8 cellular contexts compared by ENCODE assay signal in genomic region chr22:28801845-28802594, GRCh38. TPM values are rescaled to one million over a fixed set of nuclear protein-coding genes. Genes with fewer than 3 reads are reported as not detected.
DNase-seq lines count a peak whose midpoint lies in the region; ATAC-seq lines count a peak whose summit lies in the region.

No MANE protein-coding gene starts in this region.

- no peak overlapping the region for H3K4ac ChIP-seq in mesenchymal stem cell (ENCODE audit: low read depth in 1 of 2, low read length in 2 of 2)

- peak overlapping the region; percentile 3 for H2BK120ac ChIP-seq in mesenchymal stem cell (ENCODE audit: low read depth, low read length)

- no peak overlapping the region for H3K4me2 ChIP-seq in mesenchymal stem cell (ENCODE audit: low read length, poor library complexity, severe bottlenecking)

- no peak overlapping the region for H2AFZ ChIP-seq in mesenchymal stem cell (ENCODE audit: low read depth, low read length)

- ATAC-seq in GM19023 (IDR thresholded peaks at IDR 0.05; ENCODE audit: unreplicated experiment) (no peak), HG03108 (IDR thresholded peaks at IDR 0.05; ENCODE audit: unreplicated experiment) (no peak)

- H3K9ac ChIP-seq in mesenchymal stem cell (ENCODE audit: low read length) = peak overlapping the region; percentile 96

- peaks cover 45% of the 10 kb centered on the region for H3K4me1 Mint-ChIP-seq in activated naive CD8-positive, alpha-beta T cell (ENCODE audit: low read depth)

- WGBS in mesenchymal stem cell = 76% methylated on average over 14 of the region's 14 CpGs

- H3K27ac Mint-ChIP-seq in activated naive CD8-positive, alpha-beta T cell = peak overlapping the region; percentile 93

- H3K27ac ChIP-seq in mesenchymal stem cell (ENCODE audit: low read length, poor library complexity, severe bottlenecking) = no peak overlapping the region

- H3K9me3 Mint-ChIP-seq in activated naive CD8-positive, alpha-beta T cell (ENCODE audit: low read depth) = no peaks in the 10 kb centered on the region

- H3K23ac ChIP-seq in mesenchymal stem cell (ENCODE audit: low read length in 2 of 2) = no peak overlapping the region

- no peak overlapping the region for H2BK5ac ChIP-seq in mesenchymal stem cell (ENCODE audit: low read depth, low read length, poor library complexity, severe bottlenecking)

- no peaks in the 10 kb centered on the region for H3K9me3 ChIP-seq in mesenchymal stem cell (ENCODE audit: control insufficient read depth, low read length)

- H2AK5ac ChIP-seq in mesenchymal stem cell (ENCODE audit: low read length, severe bottlenecking) = peak overlapping the region; percentile 22

- H3K36me3 ChIP-seq in mesenchymal stem cell (ENCODE audit: control insufficient read depth in 1 of 2, insufficient read depth in 2 of 2, low read depth in 1 of 2, low read length in 2 of 2) = peaks cover 4 to 13% of the 10 kb centered on the region in 2 experiments

- peaks cover 4% of the 10 kb centered on the region for H3K4me1 ChIP-seq in mesenchymal stem cell (ENCODE audit: control insufficient read depth, insufficient read depth, low read depth, low read length)

- H3K79me1 ChIP-seq in mesenchymal stem cell (replicated peaks; ENCODE audit: low read length, poor library complexity, severe bottlenecking) = peaks cover 13% of the 10 kb centered on the region

- H3K27me3 ChIP-seq in mesenchymal stem cell (ENCODE audit: control insufficient read depth in 1 of 2, insufficient read depth in 1 of 2, low read length in 2 of 2) = no peaks in the 10 kb centered on the region

- H3K4me3 ChIP-seq in mesenchymal stem cell (ENCODE audit: insufficient read depth in 1 of 2, low read depth in 1 of 2, low read length in 2 of 2) = peak overlapping the region in 1 of 2 experiments; percentile 84

- H3K18ac ChIP-seq in mesenchymal stem cell (ENCODE audit: low read depth in 1 of 2, low read length in 2 of 2) = peak overlapping the region in 1 of 2 experiments; percentile 33

- no peak overlapping the region for H4K91ac ChIP-seq in mesenchymal stem cell (ENCODE audit: low read length)

- no peak overlapping the region for H4K8ac ChIP-seq in mesenchymal stem cell (ENCODE audit: low read length)

- no peak overlapping the region for H2BK15ac ChIP-seq in mesenchymal stem cell (ENCODE audit: low read depth, poor library complexity, severe bottlenecking)

- no peaks in the 10 kb centered on the region for H3K36me3 Mint-ChIP-seq in activated naive CD8-positive, alpha-beta T cell

- DNase-seq in AML-193 (lab: John Stamatoyannopoulos, UW) (peak; percentile 61 to 69), HT-29 (ENCODE audit: low spot score) (peak; percentile 57), mesenchymal stem cell (no peak), GM19240 (ENCODE audit: insufficient read length, low spot score) (no peak), DMS153 treated with DMSO at 0.1 percent for 48 hours (lab: John Stamatoyannopoulos, UW; ENCODE audit: unreplicated experiment) (no peak)

- no peak overlapping the region for H2BK12ac ChIP-seq in mesenchymal stem cell (ENCODE audit: low read length in 2 of 2)

- H3K4me3 Mint-ChIP-seq in activated naive CD8-positive, alpha-beta T cell = peak overlapping the region; percentile 94

- no peak overlapping the region for H3K14ac ChIP-seq in mesenchymal stem cell (ENCODE audit: low read length in 2 of 2)

- H3K27me3 Mint-ChIP-seq in activated naive CD8-positive, alpha-beta T cell = no peaks in the 10 kb centered on the region

RNA-seq across cellular contexts. Expression of gene XBP1, which starts 1.7 kb away (rescaled TPM):
- 598 and 686 TPM in 2 replicates for total RNA-seq in HT-29 (2014; rRNA removed; shearing (Covaris generic))
- polyA plus RNA-seq in mesenchymal stem cell (2013, experiment 1 of 2) = 127 TPM
- 129 TPM for polyA plus RNA-seq in mesenchymal stem cell (2013, experiment 2 of 2)

RNA-seq across cellular contexts. Expression of gene CCDC117, which starts 29.5 kb away (rescaled TPM):
- 7.2 and 8.2 TPM in 2 replicates for total RNA-seq in HT-29 (2014; rRNA removed; shearing (Covaris generic))
- polyA plus RNA-seq in mesenchymal stem cell (2013, experiment 1 of 2) = 14.2 TPM
- polyA plus RNA-seq in mesenchymal stem cell (2013, experiment 2 of 2) = 14.5 TPM

Comparison
In these comparisons a context has a peak if more than half of its experiments do, and no peak if none do; other contexts are left out.
1. DNase-seq: peak in AML-193 (2 of 2) and HT-29 (single experiment); none in mesenchymal stem cell (single experiment), GM19240 (single experiment) and DMS153 treated with DMSO at 0.1 percent for 48 hours (single experiment).